In genomic region chr14:102826161-102826560, GRCh38 we compare ENCODE assay signal across 19 cellular contexts. TPM values are rescaled to one million over a fixed set of nuclear protein-coding genes. Genes with fewer than 3 reads are reported as not detected.
A peak's percentile ranks its signal among the peaks of the same experiment; 100 is the strongest.
DNase-seq lines count a peak whose midpoint lies in the region; ATAC-seq and TF ChIP-seq lines count a peak whose summit lies in the region.
"Had no signal": no experiment of that assay in that cellular context is flagged by ENCODE, and none has a peak within 500 bp of the region (broad histone marks: within the 10 kb centered on the region; RNA-seq: fewer than 3 reads in every experiment).

No MANE protein-coding gene starts in this region.

- H3K4me1 Mint-ChIP-seq in glutamatergic neuron (ENCODE audit: low read depth, unreplicated experiment): peaks cover 72% of the 10 kb centered on the region
- peaks cover 46 to 87% of the 10 kb centered on the region in 2 donors for H3K4me1 Mint-ChIP-seq in stimulated activated naive B cell treated with anti-CD40 and anti-IgM and Interleukin-4, amounts not matched to agents 10 μg/mL and 1 μg/mL and 100 μg/mL, for 72 hours

- H3K36me3 Mint-ChIP-seq in activated naive CD4-positive, alpha-beta T cell treated with anti-CD3 and anti-CD28 coated beads, Interleukin-2, amount 50 U/mL, for 72 hours: peaks cover 26 to 31% of the 10 kb centered on the region in 2 donors
- no peaks in the 10 kb centered on the region for H3K36me3 Mint-ChIP-seq in glutamatergic neuron (ENCODE audit: unreplicated experiment)
- peaks cover 18 to 31% of the 10 kb centered on the region in 2 donors for H3K36me3 Mint-ChIP-seq in stimulated activated naive B cell treated with anti-CD40 and anti-IgM and Interleukin-4, amounts not matched to agents 10 μg/mL and 1 μg/mL and 100 μg/mL, for 72 hours

- peaks cover 10% of the 10 kb centered on the region for H3K27me3 Mint-ChIP-seq in glutamatergic neuron (ENCODE audit: unreplicated experiment)
- H3K27me3 Mint-ChIP-seq in stimulated activated naive B cell treated with anti-CD40 and anti-IgM and Interleukin-4, amounts not matched to agents 10 μg/mL and 1 μg/mL and 100 μg/mL, for 72 hours: no peaks in the 10 kb centered on the region
- H3K27me3 Mint-ChIP-seq: activated naive CD8-positive, alpha-beta T cell treated with anti-CD3 and anti-CD28 coated beads, Interleukin-2, amount 10 ng/mL, durations not matched to agents 7 days and 5 days; progenitor cell of endocrine pancreas had no signal

- peak overlapping the region; percentile 78 to 91 for H3K27ac Mint-ChIP-seq in activated naive CD4-positive, alpha-beta T cell treated with anti-CD3 and anti-CD28 coated beads, Interleukin-2, amount 50 U/mL, for 72 hours
- peak overlapping the region; percentile 91 for H3K27ac Mint-ChIP-seq in glutamatergic neuron (ENCODE audit: unreplicated experiment)
- H3K27ac Mint-ChIP-seq in stimulated activated naive B cell treated with anti-CD40 and anti-IgM and Interleukin-4, amounts not matched to agents 10 μg/mL and 1 μg/mL and 100 μg/mL, for 72 hours: peak overlapping the region; percentile 78
- H3K27ac Mint-ChIP-seq: activated naive CD8-positive, alpha-beta T cell treated with anti-CD3 and anti-CD28 coated beads, Interleukin-2, amount 10 ng/mL, durations not matched to agents 7 days and 5 days; CD8-positive, alpha-beta T cell; progenitor cell of endocrine pancreas had no signal

- peak; percentile 59 for DNase-seq in DMS 273 (lab: John Stamatoyannopoulos, UW; ENCODE audit: unreplicated experiment)
- DNase-seq in DMS 273 treated with DMSO at 0.1 percent for 48 hours (lab: John Stamatoyannopoulos, UW): no peak
- DNase-seq in activated naive CD4-positive, alpha-beta T cell treated with anti-CD3 and anti-CD28 coated beads, Interleukin-2, amount 50 U/mL, for 72 hours (ENCODE audit: low spot score in 2 of 2): no peak
- no peak for DNase-seq in activated naive CD4-positive, alpha-beta T cell treated with Interleukin-2 at 50 U/mL for 16 hours
- peak; percentile 55 for DNase-seq in glutamatergic neuron
- DNase-seq in stimulated activated naive B cell treated with anti-CD40 and anti-IgM and Interleukin-4, amounts not matched to agents 10 μg/mL and 1 μg/mL and 100 μg/mL, for 72 hours: no peak
- no peak for DNase-seq in Kasumi-1 (lab: John Stamatoyannopoulos, UW)
- no peak for DNase-seq in NCI-H1694 (lab: John Stamatoyannopoulos, UW)
- DNase-seq: activated CD8-positive, alpha-beta memory T cell treated with anti-CD3 and anti-CD28 coated beads, Interleukin-2, amount 50 U/mL, for 48 hours; activated naive CD8-positive, alpha-beta T cell treated with anti-CD3 and anti-CD28 coated beads, Interleukin-2, amount 10 ng/mL, durations not matched to agents 7 days and 5 days; CD8-positive, alpha-beta T cell; central memory CD4-positive, alpha-beta T cell; DMS153; GM23248; NCI-H146; NCI-H510A treated with DMSO at 0.1 percent for 48 hours; Peyer's patch; upper lobe of right lung had no signal

- H3K4me3 Mint-ChIP-seq in glutamatergic neuron (ENCODE audit: unreplicated experiment): peak overlapping the region; percentile 72
- peak overlapping the region in 1 of 2 donors; percentile 25 for H3K4me3 Mint-ChIP-seq in stimulated activated naive B cell treated with anti-CD40 and anti-IgM and Interleukin-4, amounts not matched to agents 10 μg/mL and 1 μg/mL and 100 μg/mL, for 72 hours
- H3K4me3 Mint-ChIP-seq: activated naive CD8-positive, alpha-beta T cell treated with anti-CD3 and anti-CD28 coated beads, Interleukin-2, amount 10 ng/mL, durations not matched to agents 7 days and 5 days; CD8-positive, alpha-beta T cell had no signal

- H3K9me3 Mint-ChIP-seq in activated naive CD4-positive, alpha-beta T cell treated with anti-CD3 and anti-CD28 coated beads, Interleukin-2, amount 50 U/mL, for 72 hours: peaks cover 0 to 6% of the 10 kb centered on the region in 2 donors
- peaks cover 13% of the 10 kb centered on the region for H3K9me3 Mint-ChIP-seq in glutamatergic neuron (ENCODE audit: unreplicated experiment)
- H3K9me3 Mint-ChIP-seq in stimulated activated naive B cell treated with anti-CD40 and anti-IgM and Interleukin-4, amounts not matched to agents 10 μg/mL and 1 μg/mL and 100 μg/mL, for 72 hours: no peaks in the 10 kb centered on the region
- H3K9me3 Mint-ChIP-seq: activated naive CD8-positive, alpha-beta T cell treated with anti-CD3 and anti-CD28 coated beads, Interleukin-2, amount 10 ng/mL, durations not matched to agents 7 days and 5 days; CD8-positive, alpha-beta T cell had no signal

- ATAC-seq in activated naive CD4-positive, alpha-beta T cell treated with anti-CD3 and anti-CD28 coated beads, Interleukin-2, amount 50 U/mL, for 72 hours: no peak
- ATAC-seq in stimulated activated naive B cell treated with anti-CD40 and anti-IgM and Interleukin-4, amounts not matched to agents 10 μg/mL and 1 μg/mL and 100 μg/mL, for 72 hours (replicated peaks): no peak
- ATAC-seq: CD8-positive, alpha-beta T cell had no signal

- no peak for TF ChIP-seq CTCF in glutamatergic neuron (IDR thresholded peaks at IDR 0.05; ENCODE audit: partially characterized antibody, unreplicated experiment)

RNA-seq across cellular contexts. Expression of gene TRAF3, which starts 48.9 kb away (rescaled TPM):
- total RNA-seq in activated naive CD4-positive, alpha-beta T cell treated with anti-CD3 and anti-CD28 coated beads, Interleukin-2, amount 50 U/mL, for 72 hours: 10 to 100 TPM; 54.9 to 97.0 TPM
- total RNA-seq in glutamatergic neuron (ENCODE audit: unreplicated experiment): 16.7 TPM

Comparison
In these comparisons a context has a peak if more than half of its experiments do, and no peak if none do; other contexts are left out.
1. DNase-seq: peak in DMS 273 (single experiment) and glutamatergic neuron (single experiment); none in DMS 273 treated with DMSO at 0.1 percent for 48 hours (single experiment), activated naive CD4-positive, alpha-beta T cell treated with anti-CD3 and anti-CD28 coated beads, Interleukin-2, amount 50 U/mL, for 72 hours (0 of 2), activated naive CD4-positive, alpha-beta T cell treated with Interleukin-2 at 50 U/mL for 16 hours (single experiment), stimulated activated naive B cell treated with anti-CD40 and anti-IgM and Interleukin-4, amounts not matched to agents 10 μg/mL and 1 μg/mL and 100 μg/mL, for 72 hours (single experiment), Kasumi-1 (0 of 2) and NCI-H1694 (single experiment).
2. Peak in every context shown above with its lines, with median percentiles within 50 percentile points of each other: H3K27ac Mint-ChIP-seq.